Comparison of ENCODE assay signal across 2 cellular contexts in the genomic region with DNA sequence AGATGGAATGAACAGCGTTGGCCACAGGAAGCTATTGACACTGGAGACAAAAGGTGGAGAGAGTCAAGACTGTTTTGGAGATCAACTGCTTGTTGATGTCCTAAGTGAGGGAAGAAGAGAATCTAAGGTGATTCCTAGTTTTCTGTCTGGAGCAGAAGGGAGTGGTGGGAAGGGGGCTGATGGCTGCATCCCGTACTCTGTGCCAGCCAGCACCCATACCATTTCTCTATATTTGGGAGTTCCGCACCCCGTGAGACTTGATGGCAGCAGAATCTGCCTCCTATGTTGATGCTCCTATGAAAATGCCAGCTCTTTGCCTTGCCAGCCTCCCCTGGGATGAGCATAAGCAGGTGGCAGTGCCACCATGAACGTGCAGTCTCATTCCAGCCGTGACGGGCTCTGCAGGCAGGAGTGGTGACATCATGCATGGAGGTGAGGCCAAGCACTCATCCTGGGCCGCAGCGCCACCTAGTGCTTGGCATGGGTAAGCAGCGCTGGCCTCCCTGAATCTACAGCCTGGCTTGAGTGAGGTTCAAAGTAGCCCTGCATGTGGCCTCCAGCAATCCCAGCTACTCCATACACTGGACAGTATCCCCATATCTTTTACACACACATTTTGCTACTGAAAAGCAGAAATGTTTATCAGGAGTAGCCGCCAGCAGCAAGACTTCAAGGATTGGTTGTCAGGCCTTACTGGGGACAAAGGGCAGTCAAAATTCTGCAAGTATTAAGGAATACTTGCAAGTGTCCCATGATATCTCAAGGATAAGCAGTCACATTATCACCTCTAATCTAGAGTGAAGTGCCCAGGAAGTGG.
TF ChIP-seq lines count a peak whose summit lies in the region.

No MANE protein-coding gene starts in this region.

TF ChIP-seq in HEK293T, 16 proteins besides CTCF, POLR2A, EP300 and RAD21:
- TF ChIP-seq CTBP1 (IDR thresholded peaks at IDR 0.05; ENCODE audit: borderline replicate concordance) = no peak
- no peak for TF ChIP-seq ZNF384 (IDR thresholded peaks at IDR 0.05)
- no peak for TF ChIP-seq FOXM1 (IDR thresholded peaks at IDR 0.05; ENCODE audit: borderline replicate concordance)
- no peak for TF ChIP-seq FOXK2 (IDR thresholded peaks at IDR 0.05)
- no peak for TF ChIP-seq TARDBP (IDR thresholded peaks at IDR 0.05)
- TF ChIP-seq NFRKB (IDR thresholded peaks at IDR 0.05) = no peak
- TF ChIP-seq SUZ12 (IDR thresholded peaks at IDR 0.05) = no peak
- no peak for TF ChIP-seq L3MBTL2 (conservative IDR thresholded peaks at IDR 0.05)
- no peak for TF ChIP-seq ARNT (IDR thresholded peaks at IDR 0.05)
- TF ChIP-seq SP1 (IDR thresholded peaks at IDR 0.05) = no peak
- TF ChIP-seq ELF4 (IDR thresholded peaks at IDR 0.05) = no peak
- TF ChIP-seq HDGF (IDR thresholded peaks at IDR 0.05; ENCODE audit: borderline replicate concordance) = no peak
- TF ChIP-seq LEF1 (IDR thresholded peaks at IDR 0.05; ENCODE audit: borderline replicate concordance) = no peak
- no peak for TF ChIP-seq BHLHE40 (IDR thresholded peaks at IDR 0.05; ENCODE audit: borderline replicate concordance)
- TF ChIP-seq, protein P1, sequence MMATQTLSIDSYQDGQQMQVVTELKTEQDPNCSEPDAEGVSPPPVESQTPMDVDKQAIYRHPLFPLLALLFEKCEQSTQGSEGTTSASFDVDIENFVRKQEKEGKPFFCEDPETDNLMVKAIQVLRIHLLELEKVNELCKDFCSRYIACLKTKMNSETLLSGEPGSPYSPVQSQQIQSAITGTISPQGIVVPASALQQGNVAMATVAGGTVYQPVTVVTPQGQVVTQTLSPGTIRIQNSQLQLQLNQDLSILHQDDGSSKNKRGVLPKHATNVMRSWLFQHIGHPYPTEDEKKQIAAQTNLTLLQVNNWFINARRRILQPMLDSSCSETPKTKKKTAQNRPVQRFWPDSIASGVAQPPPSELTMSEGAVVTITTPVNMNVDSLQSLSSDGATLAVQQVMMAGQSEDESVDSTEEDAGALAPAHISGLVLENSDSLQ (IDR thresholded peaks at IDR 0.05) = no peak
- TF ChIP-seq FOXA1 (IDR thresholded peaks at IDR 0.05) = no peak
TF ChIP-seq in HEK293T: peak in this region for 0.

TF ChIP-seq in SK-N-SH, 30 proteins besides CTCF, POLR2A, EP300 and RAD21:
- peak; percentile 5; the same call in 1 of the 2 replicates for TF ChIP-seq SIN3A (IDR thresholded peaks at IDR 0.05; ENCODE audit: borderline replicate concordance, low read depth, low read length)
- TF ChIP-seq MEF2A (IDR thresholded peaks at IDR 0.05; ENCODE audit: borderline replicate concordance, low read depth) = no peak
- TF ChIP-seq TEAD4 (IDR thresholded peaks at IDR 0.05; ENCODE audit: borderline replicate concordance, insufficient read depth) = no peak
- no peak for TF ChIP-seq POLR2AphosphoS5 (IDR thresholded peaks at IDR 0.05; ENCODE audit: low read depth, low read length)
- no peak for TF ChIP-seq GATA2 (CRISPR knock-in tag; IDR thresholded peaks at IDR 0.05)
- TF ChIP-seq, protein P2, sequence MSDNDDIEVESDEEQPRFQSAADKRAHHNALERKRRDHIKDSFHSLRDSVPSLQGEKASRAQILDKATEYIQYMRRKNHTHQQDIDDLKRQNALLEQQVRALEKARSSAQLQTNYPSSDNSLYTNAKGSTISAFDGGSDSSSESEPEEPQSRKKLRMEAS (IDR thresholded peaks at IDR 0.05; ENCODE audit: low read depth) = peak; percentile 58; the same call in 1 of the 2 replicates
- TF ChIP-seq JUND (IDR thresholded peaks at IDR 0.05) = no peak
- TF ChIP-seq, protein P3, sequence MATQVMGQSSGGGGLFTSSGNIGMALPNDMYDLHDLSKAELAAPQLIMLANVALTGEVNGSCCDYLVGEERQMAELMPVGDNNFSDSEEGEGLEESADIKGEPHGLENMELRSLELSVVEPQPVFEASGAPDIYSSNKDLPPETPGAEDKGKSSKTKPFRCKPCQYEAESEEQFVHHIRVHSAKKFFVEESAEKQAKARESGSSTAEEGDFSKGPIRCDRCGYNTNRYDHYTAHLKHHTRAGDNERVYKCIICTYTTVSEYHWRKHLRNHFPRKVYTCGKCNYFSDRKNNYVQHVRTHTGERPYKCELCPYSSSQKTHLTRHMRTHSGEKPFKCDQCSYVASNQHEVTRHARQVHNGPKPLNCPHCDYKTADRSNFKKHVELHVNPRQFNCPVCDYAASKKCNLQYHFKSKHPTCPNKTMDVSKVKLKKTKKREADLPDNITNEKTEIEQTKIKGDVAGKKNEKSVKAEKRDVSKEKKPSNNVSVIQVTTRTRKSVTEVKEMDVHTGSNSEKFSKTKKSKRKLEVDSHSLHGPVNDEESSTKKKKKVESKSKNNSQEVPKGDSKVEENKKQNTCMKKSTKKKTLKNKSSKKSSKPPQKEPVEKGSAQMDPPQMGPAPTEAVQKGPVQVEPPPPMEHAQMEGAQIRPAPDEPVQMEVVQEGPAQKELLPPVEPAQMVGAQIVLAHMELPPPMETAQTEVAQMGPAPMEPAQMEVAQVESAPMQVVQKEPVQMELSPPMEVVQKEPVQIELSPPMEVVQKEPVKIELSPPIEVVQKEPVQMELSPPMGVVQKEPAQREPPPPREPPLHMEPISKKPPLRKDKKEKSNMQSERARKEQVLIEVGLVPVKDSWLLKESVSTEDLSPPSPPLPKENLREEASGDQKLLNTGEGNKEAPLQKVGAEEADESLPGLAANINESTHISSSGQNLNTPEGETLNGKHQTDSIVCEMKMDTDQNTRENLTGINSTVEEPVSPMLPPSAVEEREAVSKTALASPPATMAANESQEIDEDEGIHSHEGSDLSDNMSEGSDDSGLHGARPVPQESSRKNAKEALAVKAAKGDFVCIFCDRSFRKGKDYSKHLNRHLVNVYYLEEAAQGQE (IDR thresholded peaks at IDR 0.05; ENCODE audit: low read depth, low read length) = no peak
- TF ChIP-seq, protein P4, sequence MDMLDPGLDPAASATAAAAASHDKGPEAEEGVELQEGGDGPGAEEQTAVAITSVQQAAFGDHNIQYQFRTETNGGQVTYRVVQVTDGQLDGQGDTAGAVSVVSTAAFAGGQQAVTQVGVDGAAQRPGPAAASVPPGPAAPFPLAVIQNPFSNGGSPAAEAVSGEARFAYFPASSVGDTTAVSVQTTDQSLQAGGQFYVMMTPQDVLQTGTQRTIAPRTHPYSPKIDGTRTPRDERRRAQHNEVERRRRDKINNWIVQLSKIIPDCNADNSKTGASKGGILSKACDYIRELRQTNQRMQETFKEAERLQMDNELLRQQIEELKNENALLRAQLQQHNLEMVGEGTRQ (IDR thresholded peaks at IDR 0.05; ENCODE audit: borderline replicate concordance, low read depth, low read length) = no peak
- no peak for TF ChIP-seq RFX5 (IDR thresholded peaks at IDR 0.05; ENCODE audit: low read length)
- no peak for TF ChIP-seq TCF12 (IDR thresholded peaks at IDR 0.05)
- no peak for TF ChIP-seq FOSL2 (IDR thresholded peaks at IDR 0.05; ENCODE audit: borderline replicate concordance, low read depth)
- TF ChIP-seq RXRA (IDR thresholded peaks at IDR 0.05; ENCODE audit: borderline replicate concordance, low read depth) = no peak
- 0 out of 2 replicates have a peak, but pooled peaks have one; percentile 68 for TF ChIP-seq MXI1 (IDR thresholded peaks at IDR 0.05; ENCODE audit: low read depth, low read length)
- no peak for TF ChIP-seq EZH2phosphoT487 (IDR thresholded peaks at IDR 0.05; ENCODE audit: borderline replicate concordance, low read depth)
- TF ChIP-seq FOXJ3 (CRISPR knock-in tag; IDR thresholded peaks at IDR 0.05) = no peak
- TF ChIP-seq GABPA (IDR thresholded peaks at IDR 0.05; ENCODE audit: low read depth) = no peak
- peak; percentile 73 for TF ChIP-seq SMC3 (IDR thresholded peaks at IDR 0.05; ENCODE audit: low read depth, low read length)
- no peak for TF ChIP-seq FOXM1 (IDR thresholded peaks at IDR 0.05; ENCODE audit: low read depth)
- TF ChIP-seq, protein P5, sequence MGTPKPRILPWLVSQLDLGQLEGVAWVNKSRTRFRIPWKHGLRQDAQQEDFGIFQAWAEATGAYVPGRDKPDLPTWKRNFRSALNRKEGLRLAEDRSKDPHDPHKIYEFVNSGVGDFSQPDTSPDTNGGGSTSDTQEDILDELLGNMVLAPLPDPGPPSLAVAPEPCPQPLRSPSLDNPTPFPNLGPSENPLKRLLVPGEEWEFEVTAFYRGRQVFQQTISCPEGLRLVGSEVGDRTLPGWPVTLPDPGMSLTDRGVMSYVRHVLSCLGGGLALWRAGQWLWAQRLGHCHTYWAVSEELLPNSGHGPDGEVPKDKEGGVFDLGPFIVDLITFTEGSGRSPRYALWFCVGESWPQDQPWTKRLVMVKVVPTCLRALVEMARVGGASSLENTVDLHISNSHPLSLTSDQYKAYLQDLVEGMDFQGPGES (IDR thresholded peaks at IDR 0.05; ENCODE audit: low read depth, low read length) = no peak
- peak; percentile 63 for TF ChIP-seq CHD2 (IDR thresholded peaks at IDR 0.05; ENCODE audit: low read length, partially characterized antibody)
- peak; percentile 66; the same call in 1 of the 2 replicates for TF ChIP-seq RCOR1 (IDR thresholded peaks at IDR 0.05; ENCODE audit: low read length)
- TF ChIP-seq ELF1 (IDR thresholded peaks at IDR 0.05) = no peak
- TF ChIP-seq TAF1 (IDR thresholded peaks at IDR 0.05; ENCODE audit: borderline replicate concordance, low read depth, low read length) = no peak
- TF ChIP-seq, protein P6, sequence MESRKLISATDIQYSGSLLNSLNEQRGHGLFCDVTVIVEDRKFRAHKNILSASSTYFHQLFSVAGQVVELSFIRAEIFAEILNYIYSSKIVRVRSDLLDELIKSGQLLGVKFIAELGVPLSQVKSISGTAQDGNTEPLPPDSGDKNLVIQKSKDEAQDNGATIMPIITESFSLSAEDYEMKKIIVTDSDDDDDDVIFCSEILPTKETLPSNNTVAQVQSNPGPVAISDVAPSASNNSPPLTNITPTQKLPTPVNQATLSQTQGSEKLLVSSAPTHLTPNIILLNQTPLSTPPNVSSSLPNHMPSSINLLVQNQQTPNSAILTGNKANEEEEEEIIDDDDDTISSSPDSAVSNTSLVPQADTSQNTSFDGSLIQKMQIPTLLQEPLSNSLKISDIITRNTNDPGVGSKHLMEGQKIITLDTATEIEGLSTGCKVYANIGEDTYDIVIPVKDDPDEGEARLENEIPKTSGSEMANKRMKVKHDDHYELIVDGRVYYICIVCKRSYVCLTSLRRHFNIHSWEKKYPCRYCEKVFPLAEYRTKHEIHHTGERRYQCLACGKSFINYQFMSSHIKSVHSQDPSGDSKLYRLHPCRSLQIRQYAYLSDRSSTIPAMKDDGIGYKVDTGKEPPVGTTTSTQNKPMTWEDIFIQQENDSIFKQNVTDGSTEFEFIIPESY (IDR thresholded peaks at IDR 0.05; ENCODE audit: borderline replicate concordance, low read depth) = no peak
